In genomic region chr14:25944020-25944419, GRCh38 we compare ENCODE assay signal across 1 cellular context.
TF ChIP-seq lines count a peak whose summit lies in the region.

No MANE protein-coding gene starts in this region.

TF ChIP-seq in GM23338, 12 proteins besides CTCF, POLR2A, EP300 and RAD21 (continued from another document):
- TF ChIP-seq ZNF462 (CRISPR knock-in tag; IDR thresholded peaks at IDR 0.05) (no peak), CREB1 (CRISPR knock-in tag; IDR thresholded peaks at IDR 0.05; ENCODE audit: low read depth) (no peak), ZNF331 (CRISPR knock-in tag; IDR thresholded peaks at IDR 0.05; ENCODE audit: low read depth) (no peak), EZH2 (IDR thresholded peaks at IDR 0.05; ENCODE audit: low read depth, unreplicated experiment) (no peak), POLR2AphosphoS5 (IDR thresholded peaks at IDR 0.05; ENCODE audit: low read depth) (no peak)
- TF ChIP-seq, protein P1, sequence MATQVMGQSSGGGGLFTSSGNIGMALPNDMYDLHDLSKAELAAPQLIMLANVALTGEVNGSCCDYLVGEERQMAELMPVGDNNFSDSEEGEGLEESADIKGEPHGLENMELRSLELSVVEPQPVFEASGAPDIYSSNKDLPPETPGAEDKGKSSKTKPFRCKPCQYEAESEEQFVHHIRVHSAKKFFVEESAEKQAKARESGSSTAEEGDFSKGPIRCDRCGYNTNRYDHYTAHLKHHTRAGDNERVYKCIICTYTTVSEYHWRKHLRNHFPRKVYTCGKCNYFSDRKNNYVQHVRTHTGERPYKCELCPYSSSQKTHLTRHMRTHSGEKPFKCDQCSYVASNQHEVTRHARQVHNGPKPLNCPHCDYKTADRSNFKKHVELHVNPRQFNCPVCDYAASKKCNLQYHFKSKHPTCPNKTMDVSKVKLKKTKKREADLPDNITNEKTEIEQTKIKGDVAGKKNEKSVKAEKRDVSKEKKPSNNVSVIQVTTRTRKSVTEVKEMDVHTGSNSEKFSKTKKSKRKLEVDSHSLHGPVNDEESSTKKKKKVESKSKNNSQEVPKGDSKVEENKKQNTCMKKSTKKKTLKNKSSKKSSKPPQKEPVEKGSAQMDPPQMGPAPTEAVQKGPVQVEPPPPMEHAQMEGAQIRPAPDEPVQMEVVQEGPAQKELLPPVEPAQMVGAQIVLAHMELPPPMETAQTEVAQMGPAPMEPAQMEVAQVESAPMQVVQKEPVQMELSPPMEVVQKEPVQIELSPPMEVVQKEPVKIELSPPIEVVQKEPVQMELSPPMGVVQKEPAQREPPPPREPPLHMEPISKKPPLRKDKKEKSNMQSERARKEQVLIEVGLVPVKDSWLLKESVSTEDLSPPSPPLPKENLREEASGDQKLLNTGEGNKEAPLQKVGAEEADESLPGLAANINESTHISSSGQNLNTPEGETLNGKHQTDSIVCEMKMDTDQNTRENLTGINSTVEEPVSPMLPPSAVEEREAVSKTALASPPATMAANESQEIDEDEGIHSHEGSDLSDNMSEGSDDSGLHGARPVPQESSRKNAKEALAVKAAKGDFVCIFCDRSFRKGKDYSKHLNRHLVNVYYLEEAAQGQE (IDR thresholded peaks at IDR 0.05; ENCODE audit: unreplicated experiment), result no peak
